1 cellular context compared by ENCODE assay signal in the genomic region with DNA sequence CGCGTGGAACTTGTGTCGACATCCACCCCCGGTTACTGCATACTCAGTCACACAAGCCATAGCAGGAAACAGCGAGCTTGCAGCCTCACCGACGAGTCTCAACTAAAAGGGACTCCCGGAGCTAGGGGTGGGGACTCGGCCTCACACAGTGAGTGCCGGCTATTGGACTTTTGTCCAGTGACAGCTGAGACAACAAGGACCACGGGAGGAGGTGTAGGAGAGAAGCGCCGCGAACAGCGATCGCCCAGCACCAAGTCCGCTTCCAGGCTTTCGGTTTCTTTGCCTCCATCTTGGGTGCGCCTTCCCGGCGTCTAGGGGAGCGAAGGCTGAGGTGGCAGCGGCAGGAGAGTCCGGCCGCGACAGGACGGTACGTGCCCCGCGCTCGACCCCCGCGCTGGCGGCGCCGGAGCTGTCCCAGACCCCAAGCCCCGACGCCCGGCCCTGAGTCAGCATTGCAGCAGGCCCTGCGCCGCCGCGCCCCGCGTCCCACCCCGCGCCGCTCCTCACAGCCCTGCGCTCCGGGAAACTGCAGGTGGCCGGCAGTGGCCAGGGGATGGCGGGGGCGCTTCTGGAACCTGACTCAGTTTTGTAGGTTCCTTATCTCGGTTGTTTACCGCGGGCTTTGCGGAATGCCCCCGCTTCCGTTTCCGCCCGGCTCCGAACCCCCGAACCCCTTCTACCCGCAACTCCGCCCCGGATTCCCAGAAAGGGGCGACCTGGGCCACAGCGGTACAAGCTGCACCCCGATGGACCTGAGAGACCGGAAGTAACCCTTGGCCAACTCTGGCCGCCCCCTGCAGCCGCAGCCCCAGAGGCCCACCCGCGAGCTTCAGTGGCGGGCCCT.
TF ChIP-seq lines count a peak whose summit lies in the region.

CFLAR (plus strand) TSS at position 50 of the 844 bp plus-strand sequence. CDS start 13,702 bp downstream, outside the sequence.

TF ChIP-seq in liver, 16 proteins besides CTCF, POLR2A, EP300 and RAD21 (continued from another document):
- TF ChIP-seq EGR1 (IDR thresholded peaks at IDR 0.05; ENCODE audit: low read depth in 2 of 2): peak in 1 of 2 donors; percentile 18
